30 cellular contexts compared by ENCODE assay signal in the genomic region with DNA sequence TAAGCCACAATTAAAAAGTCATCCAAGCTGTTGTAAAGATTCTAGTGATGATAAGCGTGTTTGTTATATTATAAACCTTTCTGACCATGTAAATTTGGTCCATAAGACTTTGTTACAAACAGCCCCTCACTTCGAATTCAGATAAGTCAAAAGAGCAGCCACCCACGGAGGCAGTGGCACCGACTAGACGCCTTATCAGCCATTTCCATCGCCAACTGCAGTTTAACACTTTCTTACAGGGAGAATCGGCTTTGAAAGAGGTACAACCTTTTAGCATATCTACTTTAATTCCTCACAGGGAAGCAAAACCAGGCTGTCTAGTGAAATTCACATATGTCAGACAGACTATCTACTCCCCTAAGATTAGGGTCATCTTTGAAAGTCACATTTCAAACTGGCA. TPM values are rescaled to one million over a fixed set of nuclear protein-coding genes. Genes with fewer than 3 reads are reported as not detected.
"Had no signal": no experiment of that assay in that cellular context is flagged by ENCODE, and none has a peak within 500 bp of the region (broad histone marks: within the 10 kb centered on the region; RNA-seq: fewer than 3 reads in every experiment).

No MANE protein-coding gene starts in this region.

- ATAC-seq: activated CD8-positive, alpha-beta T cell treated with anti-CD3 and anti-CD28 coated beads, Interleukin-2, amount 10 ng/mL, durations not matched to agents 7 days and 5 days; T-helper 17 cell; WTC11 had no signal

- H3K4me3 ChIP-seq: adrenal gland, colonic mucosa, Peyer's patch, SJCRH30 had no signal

- H3K27ac ChIP-seq: adrenal gland, colonic mucosa, Peyer's patch, RWPE1, SJCRH30 had no signal

- DNase-seq: activated CD4-positive, alpha-beta T cell treated with anti-CD3 and anti-CD28 coated beads for 48 hours; activated CD4-positive, alpha-beta T cell treated with anti-CD3 and anti-CD28 coated beads, Interleukin-2, amount 50 U/mL, for 4 hours; activated CD4-positive, CD25-positive, alpha-beta regulatory T cell treated with anti-CD3 and anti-CD28 coated beads, Interleukin-2, amount 50 U/mL, for 72 hours; activated CD8-positive, alpha-beta memory T cell treated with anti-CD3 and anti-CD28 coated beads, Interleukin-2, amount 50 U/mL, for 48 hours; activated CD8-positive, alpha-beta T cell treated with anti-CD3 and anti-CD28 coated beads, Interleukin-2, amount 10 ng/mL, durations not matched to agents 7 days and 5 days; activated naive CD4-positive, alpha-beta T cell treated with anti-CD3 and anti-CD28 coated beads, Interleukin-2, amount 50 U/mL, for 16 hours; activated naive CD8-positive, alpha-beta T cell treated with anti-CD3 and anti-CD28 coated beads, Interleukin-2, amount 10 ng/mL, durations not matched to agents 7 days and 5 days; activated T-cell treated with anti-CD3 and anti-CD28 coated beads, Interleukin-2, amount 50 U/mL, for 1 hour; adrenal gland; anterior cingulate cortex; cerebellar nuclear complex; colonic mucosa; KG1; NCI-H1092; NCI-H1436; NCI-H1694 treated with DMSO at 0.1 percent for 48 hours; NCI-H2029 treated with DMSO at 0.1 percent for 48 hours; NCI-H446; NCI-H524; NCI-H774; NK-92 treated with Interleukin-12 subunit alpha and Interleukin-12 subunit beta, amount 100 ng/mL, for 24 hours; Peyer's patch; Right ventricle myocardium superior; SJCRH30; T-helper 17 cell; T1000 had no signal

- H3K4me1 ChIP-seq: adrenal gland, colonic mucosa, SJCRH30 had no signal

- H3K9me3 ChIP-seq: adrenal gland, colonic mucosa, Peyer's patch, SJCRH30 had no signal

- H3K27me3 ChIP-seq: colonic mucosa had no signal

- H3K36me3 ChIP-seq: adrenal gland, colonic mucosa, Peyer's patch, SJCRH30 had no signal

RNA-seq across cellular contexts. Expression of gene SOX21, which starts 47.5 kb away (rescaled TPM):
- total RNA-seq: activated CD8-positive, alpha-beta T cell treated with anti-CD3 and anti-CD28 coated beads, Interleukin-2, amount 10 ng/mL, durations not matched to agents 7 days and 5 days; activated naive CD8-positive, alpha-beta T cell treated with anti-CD3 and anti-CD28 coated beads, Interleukin-2, amount 10 ng/mL, durations not matched to agents 7 days and 5 days; adrenal gland; cardiac septum; colonic mucosa; LHCN-M2; Peyer's patch; Right ventricle myocardium superior; SJCRH30; T-helper 17 cell had no signal
- polyA plus RNA-seq: adrenal gland had no signal
